In genomic region chr2:218395826-218396687, GRCh38 we compare ENCODE assay signal across 8 cellular contexts. TPM values are rescaled to one million over a fixed set of nuclear protein-coding genes. Genes with fewer than 3 reads are reported as not detected.
DNase-seq lines count a peak whose midpoint lies in the region; ATAC-seq, FAIRE-seq and TF ChIP-seq lines count a peak whose summit lies in the region.

No MANE protein-coding gene starts in this region.

- peak overlapping the region; percentile 94 to 99 (median 98) for H3K27ac Mint-ChIP-seq in immature natural killer cell

- ATAC-seq in GM18907 (IDR thresholded peaks at IDR 0.05; ENCODE audit: unreplicated experiment) (peak; percentile 48), HG03159 (IDR thresholded peaks at IDR 0.05; ENCODE audit: unreplicated experiment) (peak; percentile 47)

- H3K4me3 ChIP-seq in WI38 (ENCODE audit: low read depth, low read length) (peak overlapping the region; percentile 78), bronchial epithelial cell (ENCODE audit: low read depth, low read length) (peak overlapping the region; percentile 56)

- H3K36me3 Mint-ChIP-seq in immature natural killer cell: no peaks in the 10 kb centered on the region

- peak overlapping the region; percentile 89 to 95 (median 94) for H3K4me3 Mint-ChIP-seq in immature natural killer cell

- H3K36me3 ChIP-seq in bronchial epithelial cell (ENCODE audit: control insufficient read depth, insufficient read depth, low read length): no peaks in the 10 kb centered on the region

- no peak for FAIRE-seq in bronchial epithelial cell (lab: Jason Lieb, UNC)

- peaks cover 48 to 49% of the 10 kb centered on the region in 2 donors for H3K4me1 Mint-ChIP-seq in immature natural killer cell

- H3K9me3 Mint-ChIP-seq in immature natural killer cell: no peaks in the 10 kb centered on the region

- peak; percentile 92 for DNase-seq in AG08395 (ENCODE audit: low spot score)
- DNase-seq in NCI-H2196 treated with DMSO at 0.1 percent for 48 hours (lab: John Stamatoyannopoulos, UW; ENCODE audit: unreplicated experiment): peak; percentile 79
- DNase-seq in bronchial epithelial cell (ENCODE audit: low read depth): peak; percentile 78
- DNase-seq in immature natural killer cell: peak; percentile 94 to 95 (median 94)
- peak; percentile 92 for DNase-seq in smooth muscle cell of the brain vasculature (ENCODE audit: low read depth, low spot score)

- H3K27me3 Mint-ChIP-seq in immature natural killer cell (ENCODE audit: low read depth in 3 of 3): peaks cover 21 to 45% (median 37%) of the 10 kb centered on the region in 3 donors

- no peaks in the 10 kb centered on the region for H3K27me3 ChIP-seq in bronchial epithelial cell (ENCODE audit: control insufficient read depth, insufficient read depth, low read length)

- TF ChIP-seq CTCF in WI38 (IDR thresholded peaks at IDR 0.05; ENCODE audit: low read depth, low read length): peak; percentile 69
- peak; percentile 86 for TF ChIP-seq CTCF in bronchial epithelial cell (IDR thresholded peaks at IDR 0.05; ENCODE audit: insufficient read depth, low read length, severe bottlenecking)

RNA-seq across cellular contexts. Expression of gene CTDSP1, which starts 3.6 kb away (rescaled TPM):
- total RNA-seq in bronchial epithelial cell: 26.5 and 32.1 TPM in 2 replicates
- polyA plus RNA-seq in immature natural killer cell: 10 to 100 TPM; 43.7 to 78.5 (median 61.8) TPM

RNA-seq across cellular contexts. Expression of gene SLC11A1, which starts 14.0 kb away (rescaled TPM):
- 0.26 and 0.51 TPM in 2 replicates for total RNA-seq in bronchial epithelial cell
- polyA plus RNA-seq in immature natural killer cell: 1 to 10 TPM in 2 of 3 donors, under 1 TPM in 1; 0.66 to 1.8 (median 1.2) TPM

RNA-seq across cellular contexts. Expression of gene VIL1, which starts 22.9 kb away (rescaled TPM):
- total RNA-seq in bronchial epithelial cell: not detected in 2 replicates
- under 1 TPM in 2 of 3 donors, not detected in 1; 0.47 to 0.63 TPM for polyA plus RNA-seq in immature natural killer cell

RNA-seq across cellular contexts. Expression of gene CATIP, which starts 39.4 kb away (rescaled TPM):
- not detected in 2 replicates for total RNA-seq in bronchial epithelial cell
- under 1 TPM in 1 of 3 donors, not detected in 2; 0.08 TPM for polyA plus RNA-seq in immature natural killer cell

Comparison
In these comparisons a context has a peak if more than half of its experiments do, and no peak if none do; other contexts are left out.
1. Peak in every context shown above with its lines: DNase-seq, ATAC-seq and H3K4me3 ChIP-seq.